ENCODE assay signal across 8 cellular contexts in the genomic region with DNA sequence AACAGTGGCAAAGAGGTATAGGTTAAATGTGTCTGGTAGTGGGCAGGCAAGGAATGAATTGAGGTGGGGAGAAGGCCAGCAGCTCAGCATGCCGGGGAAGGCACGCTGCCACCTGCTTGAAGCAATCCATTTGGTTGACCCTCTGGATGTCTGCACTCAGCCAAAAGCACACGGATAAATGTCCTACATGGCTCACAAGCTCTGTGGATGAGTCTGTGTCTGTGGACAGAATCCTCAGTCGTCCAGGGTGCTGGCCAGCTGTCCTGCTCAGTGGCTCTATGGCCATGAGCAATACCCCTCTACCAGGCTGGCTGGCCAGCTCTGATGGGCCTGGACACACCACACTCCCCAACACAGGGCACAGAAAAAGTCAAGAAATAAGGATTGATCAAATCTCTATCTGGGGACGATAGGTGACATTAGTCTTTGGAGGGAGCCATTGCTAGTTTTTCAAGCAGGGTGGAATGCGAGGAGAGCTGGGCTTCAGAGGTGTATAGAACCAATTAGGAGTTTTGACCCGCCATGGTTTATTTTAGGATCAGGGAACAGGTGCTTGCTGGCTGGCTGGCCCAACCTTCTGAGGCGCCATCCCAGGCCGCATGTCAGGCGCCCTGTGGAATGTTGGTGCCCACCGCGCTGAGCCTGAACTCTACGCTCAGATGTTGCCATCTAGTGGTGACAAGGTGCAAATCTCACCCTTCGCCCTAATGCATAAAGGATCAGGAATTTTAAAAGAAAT.
DNase-seq lines count a peak whose midpoint lies in the region; ATAC-seq and TF ChIP-seq lines count a peak whose summit lies in the region.

No MANE protein-coding gene starts in this region.

- H3K4me1 Mint-ChIP-seq in Calu3 (ENCODE audit: low read depth, unreplicated experiment): no peaks in the 10 kb centered on the region
- H3K4me1 Mint-ChIP-seq in central memory CD8-positive, alpha-beta T cell: no peaks in the 10 kb centered on the region
- H3K4me1 Mint-ChIP-seq in activated T-helper 17 cell treated with anti-CD3 and anti-CD28 coated beads, Interleukin-2, amount 50 U/mL, for 72 hours: no peaks in the 10 kb centered on the region

- H3K4me3 Mint-ChIP-seq in Calu3 (ENCODE audit: low read depth, unreplicated experiment): no peak overlapping the region
- no peak overlapping the region for H3K4me3 Mint-ChIP-seq in central memory CD8-positive, alpha-beta T cell
- H3K4me3 Mint-ChIP-seq in activated T-helper 17 cell treated with anti-CD3 and anti-CD28 coated beads, Interleukin-2, amount 50 U/mL, for 72 hours: no peak overlapping the region

- H3K4me2 ChIP-seq in PC-3 (ENCODE audit: low read length): 0 out of 2 replicates have a peak overlapping the region, but pooled peaks have one; percentile 9

- peaks cover 14% of the 10 kb centered on the region for H3K4me1 ChIP-seq in PC-3 (ENCODE audit: insufficient read depth, low read length)
- no peaks in the 10 kb centered on the region for H3K4me1 ChIP-seq in suprapubic skin

- peak overlapping the region; percentile 57 for H2AFZ ChIP-seq in PC-3 (ENCODE audit: low read length)

- TF ChIP-seq CTCF in Calu3 (IDR thresholded peaks at IDR 0.05; ENCODE audit: unreplicated experiment) (peak; percentile 98), PC-3 (conservative IDR thresholded peaks at IDR 0.05; ENCODE audit: low read depth, low read length) (peak; percentile 87), suprapubic skin (IDR thresholded peaks at IDR 0.05) (peak; percentile 58 to 69)

- POLR2A ChIA-PET in PC-3 (lab: Charles Lee; ENCODE audit: unreplicated experiment): no interaction called here

- H3K36me3 ChIP-seq in PC-3 (ENCODE audit: low read depth, low read length) (no peaks in the 10 kb centered on the region), suprapubic skin (no peaks in the 10 kb centered on the region)

- no peaks in the 10 kb centered on the region for H3K27me3 ChIP-seq in PC-3 (ENCODE audit: low read length)
- peaks cover 7% of the 10 kb centered on the region for H3K27me3 ChIP-seq in suprapubic skin

- DNase-seq in Calu3 (peak; percentile 77), PC-3 (peak; percentile 74), left colon (peak in 1 of 2 donors; percentile 45), suprapubic skin (ENCODE audit: low spot score in 2 of 2) (peak in 1 of 2 donors; percentile 72)
- no peak for DNase-seq in central memory CD8-positive, alpha-beta T cell (ENCODE audit: low spot score in 2 of 2)

- H3K9me3 Mint-ChIP-seq in Calu3 (ENCODE audit: low read depth, unreplicated experiment): no peaks in the 10 kb centered on the region
- H3K9me3 Mint-ChIP-seq in central memory CD8-positive, alpha-beta T cell: no peaks in the 10 kb centered on the region
- H3K9me3 Mint-ChIP-seq in activated T-helper 17 cell treated with anti-CD3 and anti-CD28 coated beads, Interleukin-2, amount 50 U/mL, for 72 hours: no peaks in the 10 kb centered on the region

- BruUV-seq in Calu3 (replicated peaks; lab: Mats Ljungman, UMichigan) (no TSS peak), PC-3 (replicated peaks; lab: Mats Ljungman, UMichigan) (no TSS peak)

- H3K36me3 Mint-ChIP-seq in Calu3 (ENCODE audit: insufficient read depth, unreplicated experiment): no peaks in the 10 kb centered on the region
- H3K36me3 Mint-ChIP-seq in central memory CD8-positive, alpha-beta T cell (ENCODE audit: insufficient read depth): no peaks in the 10 kb centered on the region
- H3K36me3 Mint-ChIP-seq in activated T-helper 17 cell treated with anti-CD3 and anti-CD28 coated beads, Interleukin-2, amount 50 U/mL, for 72 hours (ENCODE audit: low read depth): no peaks in the 10 kb centered on the region

- TF ChIP-seq EP300 in suprapubic skin (IDR thresholded peaks at IDR 0.05): no peak

- H3K9me3 ChIP-seq in PC-3 (ENCODE audit: low read length): no peaks in the 10 kb centered on the region
- no peaks in the 10 kb centered on the region for H3K9me3 ChIP-seq in suprapubic skin

- intact Hi-C loops in Calu3 (cut with micrococcal nuclease; ENCODE audit: unreplicated experiment): loop anchor here (2.0 to 5.0 kb wide), 12 partner anchors 94 to 728 kb away; no protein-coding TSS in a partner anchor
- intact Hi-C loops in PC-3 (cut with micrococcal nuclease): loop anchor here (1.0 to 10.0 kb wide), 10 partner anchors 156 to 1166 kb away; no protein-coding TSS in a partner anchor
- intact Hi-C loops in left colon (cut with DNase I, micrococcal nuclease): loop anchor here in 1 of 2 donors (5.0 to 10.0 kb wide), 2 partner anchors 314 to 1166 kb away; a partner anchor contains a TSS

- ATAC-seq in GM18907 (IDR thresholded peaks at IDR 0.05; ENCODE audit: unreplicated experiment): peak; percentile 73
- peak; percentile 74 for ATAC-seq in HG03432 (IDR thresholded peaks at IDR 0.05; ENCODE audit: unreplicated experiment)
- ATAC-seq in PC-3: peak; percentile 78
- ATAC-seq in central memory CD8-positive, alpha-beta T cell (replicated peaks; ENCODE audit: extremely low read depth, poor library complexity, severe bottlenecking): peak; percentile 19
- ATAC-seq in left colon: peak; percentile 59
- ATAC-seq in activated T-helper 17 cell treated with anti-CD3 and anti-CD28 coated beads, Interleukin-2, amount 50 U/mL, for 72 hours (replicated peaks): no peak

- H4K20me1 ChIP-seq in PC-3 (ENCODE audit: low read length): no peaks in the 10 kb centered on the region

- peak overlapping the region; percentile 23; the same call in 1 of the 2 replicates for H3K27ac ChIP-seq in PC-3 (ENCODE audit: low read length)
- no peak overlapping the region for H3K27ac ChIP-seq in suprapubic skin

- no peaks in the 10 kb centered on the region for H3K9me2 ChIP-seq in PC-3 (replicated peaks; ENCODE audit: low read length)

- H3K9ac ChIP-seq in PC-3 (ENCODE audit: low read length): peak overlapping the region; percentile 9; the same call in 1 of the 2 replicates

- H3K79me2 ChIP-seq in PC-3 (ENCODE audit: low read length): no peaks in the 10 kb centered on the region

- H3K27me3 Mint-ChIP-seq in Calu3 (ENCODE audit: unreplicated experiment): no peaks in the 10 kb centered on the region
- H3K27me3 Mint-ChIP-seq in central memory CD8-positive, alpha-beta T cell: peaks cover 10% of the 10 kb centered on the region
- peaks cover 6% of the 10 kb centered on the region for H3K27me3 Mint-ChIP-seq in activated T-helper 17 cell treated with anti-CD3 and anti-CD28 coated beads, Interleukin-2, amount 50 U/mL, for 72 hours

- no peaks in the 10 kb centered on the region for H3F3A ChIP-seq in PC-3 (ENCODE audit: low read length, unreplicated experiment)

- no peak for TF ChIP-seq POLR2A in suprapubic skin (IDR thresholded peaks at IDR 0.05)

- no peak overlapping the region for H3K27ac Mint-ChIP-seq in Calu3 (ENCODE audit: unreplicated experiment)
- H3K27ac Mint-ChIP-seq in central memory CD8-positive, alpha-beta T cell (ENCODE audit: low read depth): no peak overlapping the region
- no peak overlapping the region for H3K27ac Mint-ChIP-seq in activated T-helper 17 cell treated with anti-CD3 and anti-CD28 coated beads, Interleukin-2, amount 50 U/mL, for 72 hours

- WGBS in suprapubic skin: 39% methylated on average over 13 of the region's 14 CpGs

- H3K4me3 ChIP-seq in PC-3 (ENCODE audit: low read length): no peak overlapping the region
- H3K4me3 ChIP-seq in suprapubic skin: no peak overlapping the region

- CTCF ChIA-PET in Calu3 (lab: Charles Lee): interaction anchor here (0.7 to 1.7 kb wide), 6 partner anchors 393 to 1171 kb away, joined by 3 to 10 read pairs (median 6); no protein-coding TSS in a partner anchor
- CTCF ChIA-PET in PC-3 (lab: Charles Lee): interaction anchor here (0.5 to 0.6 kb wide), 2 partner anchors 134 to 829 kb away, joined by 3 read pairs; no protein-coding TSS in a partner anchor

Comparison
In these comparisons a context has a peak if more than half of its experiments do, and no peak if none do; other contexts are left out.
1. DNase-seq: peak in Calu3 (single experiment) and PC-3 (single experiment); none in central memory CD8-positive, alpha-beta T cell (0 of 2).
2. Peak in every context shown above with its lines, with median percentiles within 50 percentile points of each other: CTCF ChIP-seq.